8 cellular contexts compared by ENCODE assay signal in the genomic region with DNA sequence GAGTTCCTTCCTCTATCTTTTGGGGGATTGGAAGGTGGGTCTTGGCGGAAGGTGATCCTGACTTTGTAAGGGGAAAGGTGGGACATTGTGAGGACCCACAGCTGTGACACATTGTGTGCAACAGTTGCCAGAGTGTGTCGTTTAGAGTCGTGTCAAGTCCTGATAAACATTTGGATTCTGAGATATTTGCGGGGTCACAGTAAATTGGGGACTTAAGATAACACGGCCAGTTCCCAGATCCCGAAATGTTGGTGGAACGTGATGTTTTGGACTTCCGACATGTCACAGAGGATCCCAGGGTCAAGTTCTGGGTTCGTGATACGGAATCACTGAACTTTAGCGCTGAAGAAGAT. TPM values are rescaled to one million over a fixed set of nuclear protein-coding genes. Genes with fewer than 3 reads are reported as not detected.
DNase-seq lines count a peak whose midpoint lies in the region; ATAC-seq and TF ChIP-seq lines count a peak whose summit lies in the region.

No MANE protein-coding gene starts in this region.

- peak overlapping the region; percentile 78 for H3K4me2 ChIP-seq in DND-41 (ENCODE audit: insufficient read depth, low read length)
- H3K4me2 ChIP-seq in osteoblast (ENCODE audit: insufficient read depth, low read length) = peak overlapping the region; percentile 96

- peaks cover 11% of the 10 kb centered on the region; the same call in 1 of the 2 replicates for H4K20me1 ChIP-seq in DND-41 (ENCODE audit: insufficient read depth, low read length)
- H4K20me1 ChIP-seq in osteoblast (ENCODE audit: insufficient read depth, low read length) = no peaks in the 10 kb centered on the region

- H3K27ac Mint-ChIP-seq in endodermal cell = peak overlapping the region; percentile 99

- peaks cover 49% of the 10 kb centered on the region for H3K79me2 ChIP-seq in DND-41 (ENCODE audit: insufficient read depth, low read length)
- H3K79me2 ChIP-seq in osteoblast (ENCODE audit: insufficient read depth, low read length) = peaks cover 25% of the 10 kb centered on the region

- DNase-seq in DND-41 (no peak), NAMALWA (ENCODE audit: low spot score) (peak; percentile 28), endodermal cell (no peak), osteoblast (ENCODE audit: insufficient read length, low spot score, missing footprints) (no peak), KG1 (lab: John Stamatoyannopoulos, UW) (no peak), C1 segment of cervical spinal cord (lab: John Stamatoyannopoulos, UW) (no peak), nucleus accumbens (lab: John Stamatoyannopoulos, UW) (no peak), adrenal gland (no peak)

- H3K4me3 ChIP-seq in DND-41 (ENCODE audit: low read depth in 1 of 2, low read length in 2 of 2) = peak overlapping the region; percentile 79 to 89
- H3K4me3 ChIP-seq in endodermal cell (ENCODE audit: low read length) = peak overlapping the region; percentile 99
- peak overlapping the region; percentile 99 for H3K4me3 ChIP-seq in osteoblast (ENCODE audit: insufficient read depth, low read length)
- H3K4me3 ChIP-seq in adrenal gland = peak overlapping the region in 2 of 4 donors; percentile 23 to 69

- intact Hi-C loops in adrenal gland (cut with DNase I) = no loop called here

- WGBS in endodermal cell (ENCODE audit: insufficient coverage in 1 of 2, insufficient read length in 1 of 2), 2 experiments = 1 to 3% methylated on average over 9 to 11 of the region's 11 CpGs
- 0 to 2% (median 1%) methylated on average over 11 of the region's 11 CpGs for WGBS in adrenal gland, 4 donors

- peak overlapping the region; percentile 85 for H3K27ac ChIP-seq in DND-41 (ENCODE audit: low read length)
- H3K27ac ChIP-seq in endodermal cell (ENCODE audit: low read depth, low read length) = no peak overlapping the region
- peak overlapping the region; percentile 81 for H3K27ac ChIP-seq in osteoblast (ENCODE audit: low read depth, low read length)
- H3K27ac ChIP-seq in adrenal gland = no peak overlapping the region

- H3K4me1 ChIP-seq in DND-41 (ENCODE audit: insufficient read depth, low read length) (peaks cover 42% of the 10 kb centered on the region), endodermal cell (ENCODE audit: control insufficient read depth, insufficient read depth, low read length) (peaks cover 4% of the 10 kb centered on the region), osteoblast (ENCODE audit: insufficient read depth, low read length) (peaks cover 17% of the 10 kb centered on the region), adrenal gland (replicated peaks in 1 of 2) (peaks cover 5 to 15% of the 10 kb centered on the region in 2 donors)

- peaks cover 16% of the 10 kb centered on the region for H3K4me1 Mint-ChIP-seq in endodermal cell

- H3K27me3 ChIP-seq in DND-41 (ENCODE audit: insufficient read depth, low read length, poor library complexity) = no peaks in the 10 kb centered on the region
- no peaks in the 10 kb centered on the region for H3K27me3 ChIP-seq in endodermal cell (ENCODE audit: control insufficient read depth, insufficient read depth, low read length, poor library complexity, severe bottlenecking)
- no peaks in the 10 kb centered on the region for H3K27me3 ChIP-seq in osteoblast (ENCODE audit: insufficient read depth, low read length)
- H3K27me3 ChIP-seq in adrenal gland = no peaks in the 10 kb centered on the region

- H3K4me3 Mint-ChIP-seq in endodermal cell = peak overlapping the region; percentile 92

- H3K27me3 Mint-ChIP-seq in endodermal cell (ENCODE audit: insufficient read depth) = no peaks in the 10 kb centered on the region

- H3K9ac ChIP-seq in DND-41 (ENCODE audit: low read depth, low read length) (peak overlapping the region; percentile 87), endodermal cell (ENCODE audit: extremely low read depth, low read length, poor library complexity, severe bottlenecking) (peak overlapping the region; percentile 82)

- no peak; the same call in 1 of the 3 replicates for ATAC-seq in DND-41 (ENCODE audit: insufficient read depth, low read depth)

- no peaks in the 10 kb centered on the region for H3K9me3 Mint-ChIP-seq in endodermal cell

- H3K9me3 ChIP-seq in DND-41 (ENCODE audit: insufficient read depth, low read length, severe bottlenecking) (no peaks in the 10 kb centered on the region), endodermal cell (ENCODE audit: control insufficient read depth, low read length) (no peaks in the 10 kb centered on the region), osteoblast (ENCODE audit: low read depth, low read length) (no peaks in the 10 kb centered on the region), adrenal gland (replicated peaks in 1 of 3) (no peaks in the 10 kb centered on the region)

- peaks cover 32% of the 10 kb centered on the region for H3K36me3 ChIP-seq in DND-41 (ENCODE audit: insufficient read depth, low read length)
- peaks cover 24% of the 10 kb centered on the region for H3K36me3 ChIP-seq in endodermal cell (ENCODE audit: control insufficient read depth, insufficient read depth, low read length)
- H3K36me3 ChIP-seq in osteoblast (ENCODE audit: insufficient read depth, low read length) = peaks cover 5% of the 10 kb centered on the region
- no peaks in the 10 kb centered on the region for H3K36me3 ChIP-seq in adrenal gland (replicated peaks in 1 of 2)

- H3K36me3 Mint-ChIP-seq in endodermal cell (ENCODE audit: low read depth) = peaks cover 17% of the 10 kb centered on the region

- TF ChIP-seq POLR2A in adrenal gland (IDR thresholded peaks at IDR 0.05) = no peak

- peak overlapping the region; percentile 81 for H2AFZ ChIP-seq in DND-41 (ENCODE audit: low read depth, low read length)
- H2AFZ ChIP-seq in osteoblast (ENCODE audit: low read length) = peak overlapping the region; percentile 94

- TF ChIP-seq CTCF in DND-41 (IDR thresholded peaks at IDR 0.05; ENCODE audit: borderline replicate concordance, extremely low read depth, low read length, poor library complexity, severe bottlenecking) (no peak), endodermal cell (conservative IDR thresholded peaks at IDR 0.05) (no peak), osteoblast (IDR thresholded peaks at IDR 0.05; ENCODE audit: extremely low read depth, low read depth, low read length) (no peak), adrenal gland (IDR thresholded peaks at IDR 0.05) (no peak)

RNA-seq across cellular contexts. Expression of a gene that starts 0.6 kb away (rescaled TPM):
- total RNA-seq in endodermal cell (10 to 100 TPM; 20.3 to 29.7 TPM), osteoblast (1.5 and 1.8 TPM in 2 replicates), adrenal gland (1 to 10 TPM in 3 of 8 donors, under 1 TPM in 5; 0.24 to 3.5 (median 0.72) TPM)
- 14.2 TPM for polyA plus RNA-seq in endodermal cell (2013, experiment 1 of 2)
- polyA plus RNA-seq in endodermal cell (2013, experiment 2 of 2) = 17.1 TPM
- polyA plus RNA-seq in adrenal gland = under 1 TPM; 0.27 to 0.53 (median 0.32) TPM

RNA-seq across cellular contexts. Expression of a gene that starts 7.9 kb away (rescaled TPM):
- total RNA-seq in endodermal cell = 10 to 100 TPM; 26.1 to 31.2 TPM
- 11.2 TPM for polyA plus RNA-seq in endodermal cell (2013, experiment 1 of 2)
- polyA plus RNA-seq in endodermal cell (2013, experiment 2 of 2) = 11.7 TPM
- 11.6 and 11.8 TPM in 2 replicates for total RNA-seq in osteoblast
- 10 to 100 TPM in 3 of 8 donors, 1 to 10 TPM in 5; 3.1 to 18.0 (median 8.1) TPM for total RNA-seq in adrenal gland
- polyA plus RNA-seq in adrenal gland = 1 to 10 TPM; 3.4 to 6.8 (median 6.0) TPM

Comparison
In these comparisons a context has a peak if more than half of its experiments do, and no peak if none do; other contexts are left out.
1. H3K27ac ChIP-seq: peak in DND-41 (single experiment) and osteoblast (single experiment); none in endodermal cell (single experiment) and adrenal gland (0 of 5).